ENCODE assay signal across 8 cellular contexts in genomic region chr22:35299717-35300497, GRCh38. TPM values are rescaled to one million over a fixed set of nuclear protein-coding genes. Genes with fewer than 3 reads are reported as not detected.
DNase-seq lines count a peak whose midpoint lies in the region; ATAC-seq and TF ChIP-seq lines count a peak whose summit lies in the region.

TOM1 (plus strand) TSS chr22:35299894; CDS start chr22:35299929, 35 bp downstream.

- H3K27me3 Mint-ChIP-seq in activated T-helper 17 cell treated with anti-CD3 and anti-CD28 coated beads, Interleukin-2, amount 50 U/mL, for 72 hours: no peaks in the 10 kb centered on the region
- no peaks in the 10 kb centered on the region for H3K27me3 Mint-ChIP-seq in naive thymus-derived CD4-positive, alpha-beta T cell
- no peaks in the 10 kb centered on the region for H3K27me3 Mint-ChIP-seq in stimulated activated naive B cell treated with anti-CD40 and anti-IgM and Interleukin-4, amounts not matched to agents 10 μg/mL and 1 μg/mL and 100 μg/mL, for 72 hours

- peak within 1 kb of the TSS; percentile 92 for H3K9ac ChIP-seq in fibroblast of lung (ENCODE audit: insufficient read depth, low read length)

- DNase-seq in GOT3 (lab: John Stamatoyannopoulos, UW) (peak; percentile 96), LNCaP clone FGC (ENCODE audit: low read depth) (peak; percentile 94), RWPE1 (ENCODE audit: low spot score) (peak; percentile 97), fibroblast of lung (ENCODE audit: low read depth in 2 of 2) (peak; percentile 99 to 100)
- DNase-seq in naive thymus-derived CD4-positive, alpha-beta T cell: peak; percentile 96 to 100 (median 98)
- DNase-seq in stimulated activated naive B cell treated with anti-CD40 and anti-IgM and Interleukin-4, amounts not matched to agents 10 μg/mL and 1 μg/mL and 100 μg/mL, for 72 hours: peak; percentile 97

- H3K79me2 ChIP-seq in DOHH2 (ENCODE audit: control insufficient read depth, low read length): 0 out of 2 replicates have a peak, but pooled peaks cover 3% of the 10 kb centered on the region
- H3K79me2 ChIP-seq in fibroblast of lung (ENCODE audit: control insufficient read depth, insufficient read depth, low read length): peaks cover 7% of the 10 kb centered on the region

- CTCF ChIA-PET in RWPE1 (lab: Yijun Ruan, JAX): no interaction called here
- CTCF ChIA-PET in naive thymus-derived CD4-positive, alpha-beta T cell (lab: Charles Lee): interaction anchor here (0.6 to 1.0 kb wide), 2 partner anchors 30 to 41 kb away, joined by 3 to 4 read pairs; no protein-coding TSS in a partner anchor

- H3K27ac ChIP-seq in DOHH2 (ENCODE audit: low read depth, low read length): peak within 1 kb of the TSS; percentile 35; the same call in 1 of the 2 replicates
- H3K27ac ChIP-seq in RWPE1: peak within 1 kb of the TSS; percentile 88
- H3K27ac ChIP-seq in fibroblast of lung (ENCODE audit: insufficient read depth, low read length): peak within 1 kb of the TSS; percentile 93
- H3K27ac ChIP-seq in naive thymus-derived CD4-positive, alpha-beta T cell (ENCODE audit: low read depth, low read length): peak within 1 kb of the TSS; percentile 95

- POLR2A ChIA-PET in RWPE1 (lab: Yijun Ruan, JAX; ENCODE audit: low non-redundant PET): interaction anchor here (0.6 kb wide), 1 partner anchor 31 kb away, joined by 4 read pairs; no protein-coding TSS in a partner anchor
- POLR2A ChIA-PET in naive thymus-derived CD4-positive, alpha-beta T cell (lab: Charles Lee): interaction anchor here (0.8 to 3.4 kb wide), 11 partner anchors 10 to 1476 kb away, joined by 3 to 28 read pairs (median 5); partner anchors contain the start of genes APOL6, HMGXB4 and IFT27

- no peaks in the 10 kb centered on the region for H3K9me3 Mint-ChIP-seq in activated T-helper 17 cell treated with anti-CD3 and anti-CD28 coated beads, Interleukin-2, amount 50 U/mL, for 72 hours
- H3K9me3 Mint-ChIP-seq in naive thymus-derived CD4-positive, alpha-beta T cell: no peaks in the 10 kb centered on the region
- no peaks in the 10 kb centered on the region for H3K9me3 Mint-ChIP-seq in stimulated activated naive B cell treated with anti-CD40 and anti-IgM and Interleukin-4, amounts not matched to agents 10 μg/mL and 1 μg/mL and 100 μg/mL, for 72 hours

- intact Hi-C loops in naive thymus-derived CD4-positive, alpha-beta T cell (cut with micrococcal nuclease): loop anchor here (1.0 to 10.0 kb wide), 9 partner anchors 30 to 1229 kb away; partner anchors contain the start of genes HMGXB4 (in 2 of the 2), EIF3D (in 1 of the 2) and MCM5 (in 1 of the 2)

- peak within 1 kb of the TSS; percentile 96 for H3K4me3 ChIP-seq in DOHH2 (ENCODE audit: low read length)
- peak within 1 kb of the TSS; percentile 95 for H3K4me3 ChIP-seq in LNCaP clone FGC (ENCODE audit: low read depth, low read length)
- H3K4me3 ChIP-seq in fibroblast of lung (replicated peaks in 1 of 4; ENCODE audit: control extremely low read depth in 1 of 4, insufficient read depth in 1 of 4, low read depth in 3 of 4, low read length in 4 of 4): peak within 1 kb of the TSS; percentile 76 to 93 (median 82)
- H3K4me3 ChIP-seq in naive thymus-derived CD4-positive, alpha-beta T cell (ENCODE audit: low read length): peak within 1 kb of the TSS; percentile 77

- H3K27me3 ChIP-seq in DOHH2 (ENCODE audit: control insufficient read depth, low read length) (no peaks in the 10 kb centered on the region), fibroblast of lung (ENCODE audit: control insufficient read depth, insufficient read depth, low read length) (no peaks in the 10 kb centered on the region)
- H3K27me3 ChIP-seq in naive thymus-derived CD4-positive, alpha-beta T cell (ENCODE audit: control insufficient read depth in 2 of 2, insufficient read depth in 2 of 2, low read length in 2 of 2): no peaks in the 10 kb centered on the region

- H3K4me1 Mint-ChIP-seq in activated T-helper 17 cell treated with anti-CD3 and anti-CD28 coated beads, Interleukin-2, amount 50 U/mL, for 72 hours: peaks cover 17% of the 10 kb centered on the region
- peaks cover 13 to 50% (median 38%) of the 10 kb centered on the region in 7 donors for H3K4me1 Mint-ChIP-seq in naive thymus-derived CD4-positive, alpha-beta T cell
- H3K4me1 Mint-ChIP-seq in stimulated activated naive B cell treated with anti-CD40 and anti-IgM and Interleukin-4, amounts not matched to agents 10 μg/mL and 1 μg/mL and 100 μg/mL, for 72 hours: peaks cover 18 to 42% of the 10 kb centered on the region in 2 donors

- H4K20me1 ChIP-seq in DOHH2 (ENCODE audit: control insufficient read depth, insufficient read depth, low read depth, low read length) (no peaks in the 10 kb centered on the region), fibroblast of lung (ENCODE audit: control insufficient read depth, extremely low read depth, insufficient read depth, low read length) (no peaks in the 10 kb centered on the region)

- H3K4me1 ChIP-seq in DOHH2 (ENCODE audit: control insufficient read depth, low read length) (peaks cover 13% of the 10 kb centered on the region), fibroblast of lung (ENCODE audit: control insufficient read depth, extremely low read depth, insufficient read depth, low read length) (peaks cover 4% of the 10 kb centered on the region)
- H3K4me1 ChIP-seq in naive thymus-derived CD4-positive, alpha-beta T cell (ENCODE audit: control insufficient read depth in 2 of 2, insufficient read depth in 2 of 2, low read length in 2 of 2): peaks cover 10% of the 10 kb centered on the region in 2 donors

- H3K4me3 Mint-ChIP-seq in activated T-helper 17 cell treated with anti-CD3 and anti-CD28 coated beads, Interleukin-2, amount 50 U/mL, for 72 hours: peak within 1 kb of the TSS; percentile 83
- H3K4me3 Mint-ChIP-seq in naive thymus-derived CD4-positive, alpha-beta T cell: peak within 1 kb of the TSS; percentile 89 to 99 (median 94)
- H3K4me3 Mint-ChIP-seq in stimulated activated naive B cell treated with anti-CD40 and anti-IgM and Interleukin-4, amounts not matched to agents 10 μg/mL and 1 μg/mL and 100 μg/mL, for 72 hours: peak within 1 kb of the TSS; percentile 97 to 99

- TF ChIP-seq CTCF in DOHH2 (IDR thresholded peaks at IDR 0.05; ENCODE audit: low read depth, low read length, poor library complexity, severe bottlenecking): no peak
- no peak for TF ChIP-seq CTCF in LNCaP clone FGC (IDR thresholded peaks at IDR 0.05; ENCODE audit: control insufficient read depth, extremely low read depth, insufficient read depth)
- TF ChIP-seq CTCF in RWPE1 (conservative IDR thresholded peaks at IDR 0.05; ENCODE audit: low read depth): no peak
- TF ChIP-seq CTCF in fibroblast of lung (conservative IDR thresholded peaks at IDR 0.05 in 1 of 2, IDR thresholded peaks at IDR 0.05 in 1 of 2; ENCODE audit: low read depth in 1 of 2, low read length in 2 of 2): no peak

- peak within 1 kb of the TSS; percentile 94 for H3K27ac Mint-ChIP-seq in activated T-helper 17 cell treated with anti-CD3 and anti-CD28 coated beads, Interleukin-2, amount 50 U/mL, for 72 hours
- H3K27ac Mint-ChIP-seq in naive thymus-derived CD4-positive, alpha-beta T cell: peak within 1 kb of the TSS; percentile 94 to 100 (median 98)
- peak within 1 kb of the TSS; percentile 99 for H3K27ac Mint-ChIP-seq in stimulated activated naive B cell treated with anti-CD40 and anti-IgM and Interleukin-4, amounts not matched to agents 10 μg/mL and 1 μg/mL and 100 μg/mL, for 72 hours

- H3K36me3 ChIP-seq in DOHH2 (ENCODE audit: control insufficient read depth, low read length) (peaks cover 18% of the 10 kb centered on the region), fibroblast of lung (ENCODE audit: control insufficient read depth, insufficient read depth, low read length) (peaks cover 3% of the 10 kb centered on the region)
- peaks cover 0 to 8% (median 0%) of the 10 kb centered on the region in 3 experiments for H3K36me3 ChIP-seq in naive thymus-derived CD4-positive, alpha-beta T cell (ENCODE audit: control insufficient read depth in 2 of 3, insufficient read depth in 3 of 3, low read length in 3 of 3)

- peaks cover 36% of the 10 kb centered on the region for H3F3A ChIP-seq in DOHH2 (ENCODE audit: control insufficient read depth, insufficient read depth)

- H3K4me2 ChIP-seq in DOHH2 (ENCODE audit: low read length) (peak within 1 kb of the TSS; percentile 100), fibroblast of lung (ENCODE audit: extremely low read depth, insufficient read depth, low read length) (peak within 1 kb of the TSS; percentile 89)

- H3K9me3 ChIP-seq in DOHH2 (ENCODE audit: control insufficient read depth, insufficient read depth, low read length) (no peaks in the 10 kb centered on the region), fibroblast of lung (ENCODE audit: control insufficient read depth, insufficient read depth, low read depth, low read length) (no peaks in the 10 kb centered on the region)
- H3K9me3 ChIP-seq in naive thymus-derived CD4-positive, alpha-beta T cell (ENCODE audit: control insufficient read depth in 2 of 3, low read length in 3 of 3): no peaks in the 10 kb centered on the region

- peaks cover 41% of the 10 kb centered on the region for H3K36me3 Mint-ChIP-seq in activated T-helper 17 cell treated with anti-CD3 and anti-CD28 coated beads, Interleukin-2, amount 50 U/mL, for 72 hours (ENCODE audit: low read depth)
- H3K36me3 Mint-ChIP-seq in naive thymus-derived CD4-positive, alpha-beta T cell: peaks cover 0 to 15% (median 3%) of the 10 kb centered on the region in 5 donors
- H3K36me3 Mint-ChIP-seq in stimulated activated naive B cell treated with anti-CD40 and anti-IgM and Interleukin-4, amounts not matched to agents 10 μg/mL and 1 μg/mL and 100 μg/mL, for 72 hours: peaks cover 25% of the 10 kb centered on the region in 2 donors

- no peaks in the 10 kb centered on the region for H3K9me2 ChIP-seq in DOHH2 (replicated peaks; ENCODE audit: control insufficient read depth, low read length)

- ATAC-seq in activated T-helper 17 cell treated with anti-CD3 and anti-CD28 coated beads, Interleukin-2, amount 50 U/mL, for 72 hours (replicated peaks): peak; percentile 95
- peak; percentile 91 for ATAC-seq in naive thymus-derived CD4-positive, alpha-beta T cell
- ATAC-seq in stimulated activated naive B cell treated with anti-CD40 and anti-IgM and Interleukin-4, amounts not matched to agents 10 μg/mL and 1 μg/mL and 100 μg/mL, for 72 hours (replicated peaks): peak; percentile 95

- peak within 1 kb of the TSS; percentile 87 for H2AFZ ChIP-seq in fibroblast of lung (ENCODE audit: low read length)

RNA-seq across cellular contexts. Expression of gene TOM1, which starts in this region (rescaled TPM):
- 10 to 100 TPM; 21.5 to 60.0 TPM for total RNA-seq in activated T-helper 17 cell treated with anti-CD3 and anti-CD28 coated beads, Interleukin-2, amount 50 U/mL, for 72 hours
- 28.0 and 30.9 TPM in 2 replicates for total RNA-seq in fibroblast of lung
- 51.6 and 68.5 TPM in 2 replicates for polyA plus RNA-seq in fibroblast of lung
- polyA plus RNA-seq in fibroblast of lung (2012): 37.3 and 42.3 TPM in 2 replicates
- polyA minus RNA-seq in fibroblast of lung (ENCODE audit: low replicate concordance): 208 and 232 TPM in 2 replicates
- total RNA-seq in naive thymus-derived CD4-positive, alpha-beta T cell: 100 to 1,000 TPM in 2 of 5 experiments, 10 to 100 TPM in 3; 36.5 to 225 (median 62.1) TPM
- 10 to 100 TPM; 32.3 to 45.6 TPM for polyA plus RNA-seq in naive thymus-derived CD4-positive, alpha-beta T cell

Comparison
In these comparisons a context has a peak if more than half of its experiments do, and no peak if none do; other contexts are left out.
1. Peak in every context shown above with its lines: DNase-seq, ATAC-seq, H3K4me3 ChIP-seq and H3K27ac ChIP-seq.
2. H3K27ac ChIP-seq: peak in every context shown above with its lines; median percentile 95 in naive thymus-derived CD4-positive, alpha-beta T cell; 93 in fibroblast of lung; 88 in RWPE1; 35 in DOHH2.